Comparison of ENCODE assay signal across 10 cellular contexts in the genomic region with DNA sequence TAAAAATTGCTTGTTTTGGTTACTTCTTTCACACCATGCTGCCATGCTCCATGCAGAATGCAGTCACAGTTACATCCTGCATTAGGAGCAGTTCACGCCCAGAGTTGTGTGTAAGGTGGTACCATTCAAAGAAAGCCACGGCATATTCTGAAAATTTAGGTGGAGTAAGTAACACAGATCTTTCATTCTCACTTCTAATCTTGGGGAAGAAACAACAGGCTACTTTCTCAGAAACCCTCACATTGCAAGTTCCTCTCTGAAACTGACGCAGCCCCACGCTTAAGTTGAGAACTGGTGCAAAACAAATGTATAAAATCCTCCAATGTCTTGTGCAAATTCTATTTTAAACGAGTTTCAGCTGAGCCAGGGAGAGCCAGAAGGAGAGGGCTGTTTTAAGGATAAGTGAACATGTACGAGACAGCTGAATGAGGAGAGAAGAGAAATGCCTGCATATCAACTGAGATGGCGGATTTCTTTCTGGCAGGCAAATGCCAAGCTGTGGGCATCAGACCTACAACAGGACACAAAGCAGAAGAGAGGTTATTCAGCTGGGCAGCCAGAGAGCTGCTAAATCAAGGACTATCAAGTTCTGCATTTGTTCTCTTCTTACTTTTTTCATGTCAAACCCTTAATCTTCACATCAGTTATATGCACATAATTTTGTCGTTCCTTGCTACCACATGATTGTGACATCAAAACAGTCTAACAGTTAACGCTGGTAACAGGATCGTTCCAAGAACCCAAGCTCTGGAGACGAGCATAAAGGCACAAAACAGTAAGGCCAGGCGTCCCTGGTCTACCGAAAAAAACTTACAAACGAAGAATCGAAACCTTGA. TPM values are rescaled to one million over a fixed set of nuclear protein-coding genes. Genes with fewer than 3 reads are reported as not detected.
DNase-seq lines count a peak whose midpoint lies in the region; ATAC-seq lines count a peak whose summit lies in the region.
"Had no signal": no experiment of that assay in that cellular context is flagged by ENCODE, and none has a peak within 500 bp of the region (broad histone marks: within the 10 kb centered on the region; RNA-seq: fewer than 3 reads in every experiment).

No MANE protein-coding gene starts in this region.

- H3K9me3 Mint-ChIP-seq in CD4-positive, CD25-positive, alpha-beta regulatory T cell: peaks cover 0 to 4% (median 0%) of the 10 kb centered on the region in 7 donors
- H3K9me3 Mint-ChIP-seq in activated T-helper 17 cell treated with anti-CD3 and anti-CD28 coated beads, Interleukin-2, amount 50 U/mL, for 72 hours: no peaks in the 10 kb centered on the region

- peaks cover 18% of the 10 kb centered on the region for H3K36me3 ChIP-seq in CD4-positive, CD25-positive, alpha-beta regulatory T cell (ENCODE audit: control insufficient read depth, insufficient read depth, low read length)
- no peaks in the 10 kb centered on the region for H3K36me3 ChIP-seq in aorta (ENCODE audit: control insufficient read depth in 1 of 2, insufficient read depth in 2 of 2, low read length in 1 of 2)

- peak overlapping the region; percentile 96 for H3K27ac ChIP-seq in CD4-positive, CD25-positive, alpha-beta regulatory T cell (ENCODE audit: insufficient read depth, low read length, poor library complexity, severe bottlenecking)
- no peak overlapping the region for H3K27ac ChIP-seq in aorta (ENCODE audit: low read depth in 1 of 2, low read length in 2 of 2)

- peaks cover 49% of the 10 kb centered on the region for H3K36me3 Mint-ChIP-seq in CD4-positive, CD25-positive, alpha-beta regulatory T cell
- H3K36me3 Mint-ChIP-seq in activated T-helper 17 cell treated with anti-CD3 and anti-CD28 coated beads, Interleukin-2, amount 50 U/mL, for 72 hours (ENCODE audit: low read depth): peaks cover 58% of the 10 kb centered on the region

- H3K4me1 Mint-ChIP-seq in CD4-positive, CD25-positive, alpha-beta regulatory T cell: peaks cover 17 to 63% (median 45%) of the 10 kb centered on the region in 4 donors
- peaks cover 54% of the 10 kb centered on the region for H3K4me1 Mint-ChIP-seq in activated T-helper 17 cell treated with anti-CD3 and anti-CD28 coated beads, Interleukin-2, amount 50 U/mL, for 72 hours

- peak overlapping the region; percentile 97 to 99 (median 99) for H3K27ac Mint-ChIP-seq in CD4-positive, CD25-positive, alpha-beta regulatory T cell
- peak overlapping the region; percentile 89 for H3K27ac Mint-ChIP-seq in activated T-helper 17 cell treated with anti-CD3 and anti-CD28 coated beads, Interleukin-2, amount 50 U/mL, for 72 hours

- peak overlapping the region; percentile 85 to 100 (median 95) for H3K4me3 Mint-ChIP-seq in CD4-positive, CD25-positive, alpha-beta regulatory T cell
- H3K4me3 Mint-ChIP-seq in activated T-helper 17 cell treated with anti-CD3 and anti-CD28 coated beads, Interleukin-2, amount 50 U/mL, for 72 hours: peak overlapping the region; percentile 91

- H3K27me3 Mint-ChIP-seq in CD4-positive, CD25-positive, alpha-beta regulatory T cell: no peaks in the 10 kb centered on the region
- H3K27me3 Mint-ChIP-seq in activated T-helper 17 cell treated with anti-CD3 and anti-CD28 coated beads, Interleukin-2, amount 50 U/mL, for 72 hours: no peaks in the 10 kb centered on the region

- peak; percentile 56 to 60 for ATAC-seq in CD4-positive, CD25-positive, alpha-beta regulatory T cell (ENCODE audit: low read depth in 2 of 2)
- ATAC-seq in GM21723 (IDR thresholded peaks at IDR 0.05; ENCODE audit: unreplicated experiment) (peak; percentile 40), GM18520 (IDR thresholded peaks at IDR 0.05; ENCODE audit: unreplicated experiment) (no peak), aorta (ENCODE audit: low FRiP score) (no peak)
- ATAC-seq in activated T-helper 17 cell treated with anti-CD3 and anti-CD28 coated beads, Interleukin-2, amount 50 U/mL, for 72 hours (replicated peaks): peak; percentile 55
- ATAC-seq: sciatic nerve had no signal

- 85 to 89% methylated on average over 15 of the region's 15 CpGs for WGBS in aorta, 2 donors

- H3K4me3 ChIP-seq in CD4-positive, CD25-positive, alpha-beta regulatory T cell (ENCODE audit: low read depth, low read length): peak overlapping the region; percentile 100
- no peak overlapping the region for H3K4me3 ChIP-seq in aorta (ENCODE audit: low read length in 2 of 2)

- peak in 1 of 3 donors; percentile 97 for DNase-seq in CD4-positive, CD25-positive, alpha-beta regulatory T cell
- DNase-seq in myocyte (ENCODE audit: low read depth) (peak; percentile 15), SW480 (ENCODE audit: low spot score) (no peak), DMS53 treated with DMSO at 0.1 percent for 48 hours (lab: John Stamatoyannopoulos, UW; ENCODE audit: unreplicated experiment) (no peak), aorta (no peak)
- DNase-seq: NCI-H2029 had no signal

- no peaks in the 10 kb centered on the region for H3K9me3 ChIP-seq in CD4-positive, CD25-positive, alpha-beta regulatory T cell (ENCODE audit: control insufficient read depth in 2 of 2, low read length in 2 of 2)
- H3K9me3 ChIP-seq in aorta (ENCODE audit: control insufficient read depth, low read length): peaks cover 4% of the 10 kb centered on the region

- no peaks in the 10 kb centered on the region for H3K27me3 ChIP-seq in CD4-positive, CD25-positive, alpha-beta regulatory T cell (ENCODE audit: control insufficient read depth, insufficient read depth, low read length)
- no peaks in the 10 kb centered on the region for H3K27me3 ChIP-seq in aorta (ENCODE audit: control insufficient read depth in 1 of 2, insufficient read depth in 2 of 2, low read length in 1 of 2)

- intact Hi-C loops in aorta (cut with DNase I): loop anchor here in 1 of 2 donors (10.0 kb wide), 1 partner anchor 516 kb away; no protein-coding TSS in a partner anchor

- peaks cover 81% of the 10 kb centered on the region for H3K4me1 ChIP-seq in CD4-positive, CD25-positive, alpha-beta regulatory T cell (ENCODE audit: control insufficient read depth, insufficient read depth, low read length, poor library complexity, severe bottlenecking)
- H3K4me1 ChIP-seq in aorta (ENCODE audit: control insufficient read depth in 1 of 2, insufficient read depth in 2 of 2, low read length in 2 of 2): no peaks in the 10 kb centered on the region

RNA-seq across cellular contexts. Expression of a gene that starts 6.4 kb away (rescaled TPM):
- 407 TPM for total RNA-seq in CD4-positive, CD25-positive, alpha-beta regulatory T cell
- 100 to 1,000 TPM; 103 to 176 (median 129) TPM for polyA plus RNA-seq in CD4-positive, CD25-positive, alpha-beta regulatory T cell
- total RNA-seq in activated T-helper 17 cell treated with anti-CD3 and anti-CD28 coated beads, Interleukin-2, amount 50 U/mL, for 72 hours: 100 to 1,000 TPM in 1 of 2 donors, 10 to 100 TPM in 1; 43.4 to 118 TPM
- total RNA-seq in myocyte: 27.7 and 32.9 TPM in 2 replicates
- 59.0 TPM for polyA plus RNA-seq in myocyte (2012)
- 10 to 100 TPM; 10.8 to 12.5 TPM for total RNA-seq in aorta
- polyA plus RNA-seq in aorta: 1 to 10 TPM; 6.8 to 7.2 TPM

Comparison
In these comparisons a context has a peak if more than half of its experiments do, and no peak if none do; other contexts are left out.
1. ATAC-seq: peak in CD4-positive, CD25-positive, alpha-beta regulatory T cell (2 of 2), GM21723 (single experiment) and activated T-helper 17 cell treated with anti-CD3 and anti-CD28 coated beads, Interleukin-2, amount 50 U/mL, for 72 hours (single experiment); none in GM18520 (single experiment) and aorta (single experiment).